ENCODE assay signal across 9 cellular contexts in genomic region chr1:40384887-40385286, GRCh38. TPM values are rescaled to one million over a fixed set of nuclear protein-coding genes. Genes with fewer than 3 reads are reported as not detected.
DNase-seq lines count a peak whose midpoint lies in the region; ATAC-seq, FAIRE-seq and TF ChIP-seq lines count a peak whose summit lies in the region.
"Had no signal": no experiment of that assay in that cellular context is flagged by ENCODE, and none has a peak within 500 bp of the region (broad histone marks: within the 10 kb centered on the region; RNA-seq: fewer than 3 reads in every experiment).

No MANE protein-coding gene starts in this region.

- peak overlapping the region; percentile 97 for H3K27ac Mint-ChIP-seq in stimulated activated effector memory CD8-positive, alpha-beta T cell treated with anti-CD3 and anti-CD28 coated beads, Interleukin-12 subunit alpha, Interleukin-12 subunit beta, amount 100 ng/mL, for 72 hours

- TF ChIP-seq CTCF in gastroesophageal sphincter (IDR thresholded peaks at IDR 0.05), result no peak
- TF ChIP-seq CTCF in D721Med (IDR thresholded peaks at IDR 0.05; ENCODE audit: insufficient read depth, missing control alignments), result no peak

- no peak overlapping the region for H3K4me3 ChIP-seq in SK-N-MC
- H3K4me3 ChIP-seq in gastroesophageal sphincter, result no peak overlapping the region
- H3K4me3 ChIP-seq in aorta (ENCODE audit: low read length in 2 of 2), result no peak overlapping the region

- H3K4me1 ChIP-seq in gastroesophageal sphincter, result peaks cover 3 to 45% (median 13%) of the 10 kb centered on the region in 3 donors
- H3K4me1 ChIP-seq in aorta (ENCODE audit: control insufficient read depth in 1 of 2, insufficient read depth in 2 of 2, low read length in 2 of 2), result peaks cover 0 to 3% of the 10 kb centered on the region in 2 donors

- no peak for ATAC-seq in GM18505 (IDR thresholded peaks at IDR 0.05; ENCODE audit: unreplicated experiment)
- no peak for ATAC-seq in gastroesophageal sphincter
- no peak for ATAC-seq in stimulated activated effector memory CD8-positive, alpha-beta T cell treated with anti-CD3 and anti-CD28 coated beads, Interleukin-12 subunit alpha, Interleukin-12 subunit beta, amount 100 ng/mL, for 72 hours
- no peak for ATAC-seq in aorta (ENCODE audit: low FRiP score)

- peaks cover 96% of the 10 kb centered on the region for H3K36me3 Mint-ChIP-seq in stimulated activated effector memory CD8-positive, alpha-beta T cell treated with anti-CD3 and anti-CD28 coated beads, Interleukin-12 subunit alpha, Interleukin-12 subunit beta, amount 100 ng/mL, for 72 hours

- H3K9me3 Mint-ChIP-seq in stimulated activated effector memory CD8-positive, alpha-beta T cell treated with anti-CD3 and anti-CD28 coated beads, Interleukin-12 subunit alpha, Interleukin-12 subunit beta, amount 100 ng/mL, for 72 hours, result no peaks in the 10 kb centered on the region

- H3K9me3 ChIP-seq in SK-N-MC (ENCODE audit: low read depth, low read length), result no peaks in the 10 kb centered on the region
- H3K9me3 ChIP-seq in gastroesophageal sphincter, result no peaks in the 10 kb centered on the region
- H3K9me3 ChIP-seq in aorta (ENCODE audit: control insufficient read depth, low read length), result no peaks in the 10 kb centered on the region
- H3K9me3 ChIP-seq: SK-N-SH had no signal

- TF ChIP-seq POLR2A in GM18505 (IDR thresholded peaks at IDR 0.05; ENCODE audit: borderline replicate concordance, extremely low read depth, insufficient read depth, insufficient read length) (peak; percentile 43), gastroesophageal sphincter (IDR thresholded peaks at IDR 0.05) (no peak)

- H3K27me3 ChIP-seq in gastroesophageal sphincter (no peaks in the 10 kb centered on the region), aorta (ENCODE audit: control insufficient read depth in 1 of 2, insufficient read depth in 2 of 2, low read length in 1 of 2) (no peaks in the 10 kb centered on the region)
- H3K27me3 ChIP-seq: brain microvascular endothelial cell had no signal

- no peak for DNase-seq in SK-N-MC (ENCODE audit: low read depth, low spot score)
- DNase-seq in stimulated activated effector memory CD8-positive, alpha-beta T cell treated with anti-CD3 and anti-CD28 coated beads, Interleukin-12 subunit alpha, Interleukin-12 subunit beta, amount 100 ng/mL, for 72 hours (ENCODE audit: low spot score in 2 of 2), result no peak
- DNase-seq in aorta, result no peak
- DNase-seq in D721Med (ENCODE audit: insufficient read length, low spot score), result no peak
- no peak for DNase-seq in head of caudate nucleus
- DNase-seq: brain microvascular endothelial cell, SK-N-SH had no signal

- intact Hi-C loops in aorta (cut with DNase I), result no loop called here
- intact Hi-C loops in head of caudate nucleus (cut with DNase I), result no loop called here

- H3K27ac ChIP-seq in SK-N-MC (peak overlapping the region; percentile 92), gastroesophageal sphincter (peak overlapping the region; percentile 49 to 76 (median 56)), aorta (ENCODE audit: low read depth in 1 of 2, low read length in 2 of 2) (peak overlapping the region in 1 of 2 donors; percentile 17)
- H3K27ac ChIP-seq: brain microvascular endothelial cell had no signal

- no peak for FAIRE-seq in D721Med (lab: Jason Lieb, UNC)

- peak overlapping the region; percentile 84 for H3K4me3 Mint-ChIP-seq in stimulated activated effector memory CD8-positive, alpha-beta T cell treated with anti-CD3 and anti-CD28 coated beads, Interleukin-12 subunit alpha, Interleukin-12 subunit beta, amount 100 ng/mL, for 72 hours

- peak overlapping the region; percentile 54 for H3K9ac ChIP-seq in SK-N-MC (ENCODE audit: insufficient read length)

- no peak for TF ChIP-seq EP300 in gastroesophageal sphincter (IDR thresholded peaks at IDR 0.05)

- no peaks in the 10 kb centered on the region for H3K36me3 ChIP-seq in SK-N-MC (ENCODE audit: insufficient read depth, low read length)
- peaks cover 0 to 6% of the 10 kb centered on the region in 2 donors for H3K36me3 ChIP-seq in gastroesophageal sphincter
- H3K36me3 ChIP-seq in aorta (ENCODE audit: control insufficient read depth in 1 of 2, insufficient read depth in 2 of 2, low read length in 1 of 2), result peaks cover 0 to 2% of the 10 kb centered on the region in 2 donors
- H3K36me3 ChIP-seq: brain microvascular endothelial cell had no signal

- WGBS in gastroesophageal sphincter (ENCODE audit: low coverage in 1 of 2), 2 donors, result 65 to 85% methylated on average over 4 to 6 of the region's 6 CpGs
- WGBS in aorta, 2 donors, result 85 to 89% methylated on average over 6 of the region's 6 CpGs

- H3K4me1 Mint-ChIP-seq in stimulated activated effector memory CD8-positive, alpha-beta T cell treated with anti-CD3 and anti-CD28 coated beads, Interleukin-12 subunit alpha, Interleukin-12 subunit beta, amount 100 ng/mL, for 72 hours, result peaks cover 84% of the 10 kb centered on the region

RNA-seq across cellular contexts. Expression of gene SMAP2, which starts 11.4 kb away (rescaled TPM):
- 10 to 100 TPM; 19.9 to 43.2 (median 26.6) TPM for total RNA-seq in gastroesophageal sphincter
- 10 to 100 TPM; 36.9 to 42.2 TPM for total RNA-seq in aorta
- 10 to 100 TPM; 10.4 to 33.3 TPM for polyA plus RNA-seq in aorta
